In the genomic region with DNA sequence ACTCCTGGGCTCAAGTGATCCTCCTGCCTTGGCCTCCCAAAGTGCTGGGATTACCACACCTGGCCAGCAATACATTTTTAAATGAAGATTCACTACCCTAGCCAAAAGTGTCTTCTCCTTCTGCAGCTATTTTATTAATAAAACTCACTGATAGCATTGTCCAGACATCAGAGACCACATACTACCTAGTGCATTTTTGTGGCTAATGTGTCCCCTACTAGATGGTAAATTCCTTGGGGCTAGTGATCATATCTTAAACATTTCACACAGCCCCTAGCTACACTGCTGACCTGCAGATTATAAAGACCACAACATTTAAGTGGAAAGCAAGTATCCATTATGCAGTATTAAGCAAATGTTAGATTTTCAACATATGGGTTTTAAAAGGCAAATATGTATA, we compare ENCODE assay signal across 1 cellular context.
TF ChIP-seq lines count a peak whose summit lies in the region.

No MANE protein-coding gene starts in this region.

TF ChIP-seq in HepG2, 621 proteins besides CTCF, POLR2A, EP300 and RAD21:
- TF ChIP-seq BRCA1 (CRISPR knock-in tag; IDR thresholded peaks at IDR 0.05) (no peak), IKZF4 (CRISPR knock-in tag; IDR thresholded peaks at IDR 0.05; ENCODE audit: borderline replicate concordance, low read depth, not compliant biosample characterization) (no peak), CENPX (CRISPR knock-in tag; IDR thresholded peaks at IDR 0.05) (0 out of 2 replicates have a peak, but pooled peaks have one; percentile 66), FOXO1 (CRISPR knock-in tag; IDR thresholded peaks at IDR 0.05) (no peak), SIX4 (CRISPR knock-in tag; IDR thresholded peaks at IDR 0.05) (no peak)
